In genomic region chr16:7493133-7493532, GRCh38 we compare ENCODE assay signal across 11 cellular contexts.
"Had no signal": no experiment of that assay in that cellular context is flagged by ENCODE, and none has a peak within 500 bp of the region (broad histone marks: within the 10 kb centered on the region; RNA-seq: fewer than 3 reads in every experiment).

No MANE protein-coding gene starts in this region.

- ATAC-seq: GM23338, HCT116 had no signal

- H2AFZ ChIP-seq: GM23248, GM23338 had no signal

- H3K4me2 ChIP-seq: GM23338 had no signal

- H3K4me3 ChIP-seq: GM23248, GM23338, HAP-1 had no signal

- H3K36me3 ChIP-seq: HAP-1 had no signal

- DNase-seq: GM23248, GOT3, H7, H9, HCEC 1CT, HFFc6 had no signal

- H3K9me3 ChIP-seq: HAP-1 had no signal

- H3K4me1 ChIP-seq: HAP-1 had no signal

- FAIRE-seq: H1, H54 had no signal

- H3K9ac ChIP-seq: GM23248 had no signal

- H3K27ac ChIP-seq: GM23248 had no signal
